ENCODE assay signal across 7 cellular contexts in the genomic region with DNA sequence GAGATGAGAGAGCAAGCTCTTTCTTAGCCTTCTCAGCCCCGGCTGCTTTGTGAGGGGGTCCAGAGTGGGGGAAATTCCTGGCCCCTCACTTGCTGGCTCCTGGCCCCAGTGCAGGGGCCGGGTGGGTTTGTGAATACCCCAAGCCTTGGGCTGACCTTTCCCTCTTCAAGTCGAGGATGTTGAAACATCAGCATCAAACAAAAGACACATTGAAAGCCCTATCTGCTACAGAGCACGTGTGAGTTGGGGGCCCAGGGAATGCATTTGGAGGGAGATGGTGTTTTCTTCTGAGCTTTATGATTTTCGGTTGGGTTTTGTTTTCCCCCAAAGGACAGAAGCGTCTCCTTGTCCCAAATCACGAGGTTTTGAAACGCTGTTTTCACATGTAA. TPM values are rescaled to one million over a fixed set of nuclear protein-coding genes. Genes with fewer than 3 reads are reported as not detected.
DNase-seq lines count a peak whose midpoint lies in the region; ATAC-seq, FAIRE-seq and TF ChIP-seq lines count a peak whose summit lies in the region.

No MANE protein-coding gene starts in this region.

- DNase-seq in adipocyte (ENCODE audit: low read depth) (no peak), keratinocyte (ENCODE audit: low read depth, low spot score) (no peak), NCI-H748 (lab: John Stamatoyannopoulos, UW; ENCODE audit: unreplicated experiment) (no peak), NCI-H69 (lab: John Stamatoyannopoulos, UW) (no peak)
- DNase-seq in stimulated activated naive B cell treated with anti-CD40 and anti-IgM and Interleukin-4, amounts not matched to agents 10 μg/mL and 1 μg/mL and 100 μg/mL, for 72 hours = no peak
- DNase-seq in stimulated activated CD4-positive, alpha-beta T cell treated with anti-CD3 and anti-CD28 coated beads, Interleukin-1b, Interleukin-23, amount 100 ng/mL, for 48 hours = no peak

- H3K36me3 ChIP-seq in HUES48 (ENCODE audit: control insufficient read depth, insufficient read depth, low read length) (no peaks in the 10 kb centered on the region), adipocyte (ENCODE audit: control insufficient read depth, insufficient read depth, low read length, severe bottlenecking) (no peaks in the 10 kb centered on the region), keratinocyte (ENCODE audit: control insufficient read depth in 2 of 2, extremely low read depth in 1 of 2, insufficient read depth in 2 of 2, low read length in 2 of 2) (no peaks in the 10 kb centered on the region)

- H3K9ac ChIP-seq in HUES48 (ENCODE audit: low read depth, low read length) (peak overlapping the region; percentile 49; the same call in 1 of the 2 replicates), adipocyte (ENCODE audit: low read length) (peak overlapping the region; percentile 96), keratinocyte (ENCODE audit: control insufficient read depth, extremely low read depth, insufficient read depth, low read length) (peak overlapping the region; percentile 71)

- peaks cover 51% of the 10 kb centered on the region for H3K79me2 ChIP-seq in keratinocyte (ENCODE audit: control insufficient read depth, insufficient read depth, low read length)

- peaks cover 0 to 2% of the 10 kb centered on the region in 2 donors for H3K36me3 Mint-ChIP-seq in stimulated activated naive B cell treated with anti-CD40 and anti-IgM and Interleukin-4, amounts not matched to agents 10 μg/mL and 1 μg/mL and 100 μg/mL, for 72 hours

- no peak for TF ChIP-seq CTCF in keratinocyte (optimal IDR thresholded peaks at IDR 0.05 in 1 of 3, IDR thresholded peaks at IDR 0.05 in 1 of 3, conservative IDR thresholded peaks at IDR 0.05 in 1 of 3; ENCODE audit: extremely low read depth in 1 of 3, insufficient read depth in 2 of 3, low read length in 3 of 3)

- peak overlapping the region; percentile 85 to 92 for H3K4me3 Mint-ChIP-seq in stimulated activated naive B cell treated with anti-CD40 and anti-IgM and Interleukin-4, amounts not matched to agents 10 μg/mL and 1 μg/mL and 100 μg/mL, for 72 hours

- peaks cover 48% of the 10 kb centered on the region for H3K4me1 ChIP-seq in HUES48 (ENCODE audit: control insufficient read depth, insufficient read depth, low read length)
- H3K4me1 ChIP-seq in adipocyte (ENCODE audit: control insufficient read depth, insufficient read depth, low read length) = peaks cover 50% of the 10 kb centered on the region
- H3K4me1 ChIP-seq in keratinocyte (ENCODE audit: control insufficient read depth, extremely low read depth, insufficient read depth, low read length) = peaks cover 35% of the 10 kb centered on the region

- peak overlapping the region; percentile 93 for H3K4me2 ChIP-seq in keratinocyte (ENCODE audit: control insufficient read depth, extremely low read depth, insufficient read depth, low read depth, low read length)

- peak overlapping the region; percentile 89 for H3K4me3 ChIP-seq in HUES48 (ENCODE audit: low read depth, low read length)
- H3K4me3 ChIP-seq in adipocyte (ENCODE audit: low read length) = peak overlapping the region; percentile 95
- H3K4me3 ChIP-seq in keratinocyte (ENCODE audit: control insufficient read depth in 2 of 3, extremely low read depth in 1 of 3, insufficient read depth in 2 of 3, low read depth in 1 of 3, low read length in 3 of 3) = peak overlapping the region; percentile 67 to 74 (median 68)

- H3K4me1 Mint-ChIP-seq in stimulated activated naive B cell treated with anti-CD40 and anti-IgM and Interleukin-4, amounts not matched to agents 10 μg/mL and 1 μg/mL and 100 μg/mL, for 72 hours = peaks cover 36 to 77% of the 10 kb centered on the region in 2 donors

- peaks cover 4% of the 10 kb centered on the region for H3K9me1 ChIP-seq in keratinocyte (ENCODE audit: control insufficient read depth, extremely low read depth, insufficient read depth, low read length)

- H3K27ac Mint-ChIP-seq in stimulated activated naive B cell treated with anti-CD40 and anti-IgM and Interleukin-4, amounts not matched to agents 10 μg/mL and 1 μg/mL and 100 μg/mL, for 72 hours = peak overlapping the region; percentile 66

- H3K9me3 ChIP-seq in HUES48 (ENCODE audit: control insufficient read depth, insufficient read depth, low read length) = no peaks in the 10 kb centered on the region
- H3K9me3 ChIP-seq in adipocyte (ENCODE audit: control insufficient read depth, low read length) = no peaks in the 10 kb centered on the region
- no peaks in the 10 kb centered on the region for H3K9me3 ChIP-seq in keratinocyte (ENCODE audit: control insufficient read depth, low read depth, low read length)

- no peak for FAIRE-seq in keratinocyte (lab: Jason Lieb, UNC)

- peak overlapping the region; percentile 70 for H3K27ac ChIP-seq in HUES48 (ENCODE audit: low read depth, low read length)
- peak overlapping the region; percentile 53 for H3K27ac ChIP-seq in keratinocyte (ENCODE audit: control insufficient read depth, insufficient read depth, low read length)

- H3K9me3 Mint-ChIP-seq in stimulated activated naive B cell treated with anti-CD40 and anti-IgM and Interleukin-4, amounts not matched to agents 10 μg/mL and 1 μg/mL and 100 μg/mL, for 72 hours = no peaks in the 10 kb centered on the region

- dilution Hi-C loops in keratinocyte (cut with MboI; ENCODE audit: extremely low pct_ligation_motif_present, low sequenced_read_pairs) = no loop called here

- H3K27me3 ChIP-seq in HUES48 (ENCODE audit: control insufficient read depth, insufficient read depth, low read length) (peaks cover 7% of the 10 kb centered on the region; the same call in 1 of the 2 replicates), adipocyte (replicated peaks; ENCODE audit: control insufficient read depth, insufficient read depth, low read length) (no peaks in the 10 kb centered on the region), keratinocyte (ENCODE audit: control insufficient read depth, extremely low read depth, insufficient read depth, low read length) (no peaks in the 10 kb centered on the region)

- peaks cover 21% of the 10 kb centered on the region for H4K20me1 ChIP-seq in keratinocyte (ENCODE audit: control insufficient read depth, extremely low read depth, insufficient read depth, low read length)

- peaks cover 27 to 38% of the 10 kb centered on the region in 2 donors for H3K27me3 Mint-ChIP-seq in stimulated activated naive B cell treated with anti-CD40 and anti-IgM and Interleukin-4, amounts not matched to agents 10 μg/mL and 1 μg/mL and 100 μg/mL, for 72 hours

- no peak overlapping the region for H2AFZ ChIP-seq in keratinocyte (ENCODE audit: control insufficient read depth, low read length)

- ATAC-seq in stimulated activated naive B cell treated with anti-CD40 and anti-IgM and Interleukin-4, amounts not matched to agents 10 μg/mL and 1 μg/mL and 100 μg/mL, for 72 hours (replicated peaks) = no peak

RNA-seq across cellular contexts. Expression of a gene that starts 2.8 kb away (rescaled TPM):
- polyA plus RNA-seq in keratinocyte = 1.5 to 4.7 TPM (median 1.8 TPM) in 3 replicates
- polyA plus RNA-seq in keratinocyte (2011; ENCODE audit: low read depth) = 6.9 TPM
- polyA plus RNA-seq in keratinocyte (2011; cell fraction: cytosol; rRNA removed) = 4.3 TPM in 2 replicates
- polyA plus RNA-seq in keratinocyte (2011; cell fraction: nucleus; rRNA removed) = 13.3 and 16.2 TPM in 2 replicates
- 8.2 and 15.2 TPM in 2 replicates for polyA plus RNA-seq in keratinocyte (2012; ENCODE audit: low replicate concordance)
- polyA minus RNA-seq in keratinocyte = 5.7 to 33.8 TPM (median 5.9 TPM) in 3 replicates
- 5.6 TPM for polyA minus RNA-seq in keratinocyte (2011; cell fraction: cytosol; rRNA and poly(A)+ RNA removed)
- 11.6 and 15.2 TPM in 2 replicates for polyA minus RNA-seq in keratinocyte (2011; cell fraction: nucleus; rRNA and poly(A)+ RNA removed)
